15 cellular contexts compared by ENCODE assay signal in genomic region chr15:88652456-88653199, GRCh38. TPM values are rescaled to one million over a fixed set of nuclear protein-coding genes. Genes with fewer than 3 reads are reported as not detected.
DNase-seq lines count a peak whose midpoint lies in the region; ATAC-seq, FAIRE-seq and TF ChIP-seq lines count a peak whose summit lies in the region.
"Had no signal": no experiment of that assay in that cellular context is flagged by ENCODE, and none has a peak within 500 bp of the region (broad histone marks: within the 10 kb centered on the region; RNA-seq: fewer than 3 reads in every experiment).

No MANE protein-coding gene starts in this region.

- H3K4me3 ChIP-seq in endothelial cell of umbilical vein (replicated peaks in 1 of 3; ENCODE audit: insufficient read depth in 1 of 3, low read depth in 1 of 3, low read length in 3 of 3), result no peak overlapping the region
- H3K4me3 ChIP-seq: cardiac muscle cell had no signal

- CTCF ChIA-PET in endothelial cell of umbilical vein (lab: Charles Lee), result interaction anchor here (0.8 to 1.8 kb wide), 4 partner anchors 14 to 182 kb away, joined by 4 to 8 read pairs (median 6); partner anchors contain the start of gene ISG20

- no peaks in the 10 kb centered on the region for H3K27me3 ChIP-seq in endothelial cell of umbilical vein (ENCODE audit: control insufficient read depth in 2 of 2, insufficient read depth in 2 of 2, low read length in 2 of 2)
- H3K27me3 ChIP-seq: cardiac muscle cell had no signal

- no peak overlapping the region for H3K27ac ChIP-seq in endothelial cell of umbilical vein (ENCODE audit: insufficient read depth, low read depth, low read length)
- H3K27ac ChIP-seq: cardiac muscle cell had no signal

- H3K9ac ChIP-seq in endothelial cell of umbilical vein (replicated peaks; ENCODE audit: extremely low read depth, insufficient read depth, low read length), result no peak overlapping the region

- no peak overlapping the region for H3K4me2 ChIP-seq in endothelial cell of umbilical vein (ENCODE audit: insufficient read depth, low read length)

- POLR2A ChIA-PET in endothelial cell of umbilical vein (lab: Charles Lee), result no interaction called here

- dilution Hi-C loops in endothelial cell of umbilical vein (cut with MboI; ENCODE audit: extremely low pct_ligation_motif_present, low sequenced_read_pairs), result no loop called here

- FAIRE-seq in endothelial cell of umbilical vein (lab: Jason Lieb, UNC) (peak; percentile 26), H54 (lab: Jason Lieb, UNC) (no peak)
- FAIRE-seq: urothelium cell line had no signal

- no peak for ATAC-seq in stimulated activated naive CD8-positive, alpha-beta T cell treated with anti-CD3 and anti-CD28 coated beads, Interleukin-15, Interleukin-2, amounts not matched to agents 100 U/mL and 50 U/mL, for 24 hours
- ATAC-seq in HG03196 (IDR thresholded peaks at IDR 0.05; ENCODE audit: unreplicated experiment) (no peak), GM18519 (IDR thresholded peaks at IDR 0.05; ENCODE audit: low FRiP score, unreplicated experiment) (no peak)
- ATAC-seq: left ventricle myocardium superior had no signal

- intact Hi-C loops in endothelial cell of umbilical vein (cut with micrococcal nuclease), result no loop called here

- H3K4me1 ChIP-seq in endothelial cell of umbilical vein (ENCODE audit: control insufficient read depth, extremely low read depth, insufficient read depth, low read length), result peaks cover 33% of the 10 kb centered on the region

- BruUV-seq in endothelial cell of umbilical vein (replicated peaks; lab: Mats Ljungman, UMichigan), result no TSS peak

- no peak for TF ChIP-seq CTCF in endothelial cell of umbilical vein (IDR thresholded peaks at IDR 0.05; ENCODE audit: extremely low read depth in 1 of 2, insufficient read depth in 1 of 2, low read depth in 1 of 2, low read length in 2 of 2)

- H4K20me1 ChIP-seq in endothelial cell of umbilical vein (replicated peaks; ENCODE audit: control insufficient read depth, extremely low read depth, insufficient read depth, low read length), result no peaks in the 10 kb centered on the region

- peak; percentile 58 for DNase-seq in activated CD8-positive, alpha-beta memory T cell treated with anti-CD3 and anti-CD28 coated beads for 24 hours
- DNase-seq in activated CD8-positive, alpha-beta memory T cell treated with anti-CD3 and anti-CD28 coated beads, Interleukin-2, amount 50 U/mL, for 4 hours, result no peak
- DNase-seq in NCI-H510A treated with DMSO at 0.1 percent for 48 hours (lab: John Stamatoyannopoulos, UW), result peak; percentile 53
- peak; percentile 44 for DNase-seq in endothelial cell of umbilical vein (ENCODE audit: low read depth, low spot score)
- DNase-seq in stimulated activated naive CD8-positive, alpha-beta T cell treated with anti-CD3 and anti-CD28 coated beads, Interleukin-15, Interleukin-2, amounts not matched to agents 100 U/mL and 50 U/mL, for 24 hours, result peak; percentile 5
- no peak for DNase-seq in H54 (ENCODE audit: insufficient read length, low spot score)
- DNase-seq: DMS153, GOT3, left ventricle myocardium superior, NCI-H1048, NCI-H748 treated with DMSO at 0.1 percent for 48 hours had no signal

- H2AFZ ChIP-seq in endothelial cell of umbilical vein (ENCODE audit: low read depth, low read length), result peak overlapping the region; percentile 35

- H3K36me3 ChIP-seq in endothelial cell of umbilical vein (ENCODE audit: control insufficient read depth in 2 of 2, extremely low read depth in 1 of 2, insufficient read depth in 2 of 2, low read length in 2 of 2), result no peaks in the 10 kb centered on the region
- H3K36me3 ChIP-seq: cardiac muscle cell had no signal

- TF ChIP-seq POLR2A in endothelial cell of umbilical vein (IDR thresholded peaks at IDR 0.05; ENCODE audit: low read depth, low read length) (no peak), H54 (IDR thresholded peaks at IDR 0.05; ENCODE audit: low read depth, low read length) (no peak)

- no peaks in the 10 kb centered on the region for H3K9me3 ChIP-seq in endothelial cell of umbilical vein (replicated peaks; ENCODE audit: control insufficient read depth, insufficient read depth, low read length)

- H3K9me1 ChIP-seq in endothelial cell of umbilical vein (replicated peaks; ENCODE audit: control insufficient read depth, extremely low read depth, insufficient read depth, low read length), result no peaks in the 10 kb centered on the region

- H3K79me2 ChIP-seq in endothelial cell of umbilical vein (ENCODE audit: control insufficient read depth, insufficient read depth, low read length), result no peaks in the 10 kb centered on the region

TF ChIP-seq in endothelial cell of umbilical vein, 7 proteins besides CTCF, POLR2A, EP300 and RAD21:
- TF ChIP-seq POLR2AphosphoS5 (IDR thresholded peaks at IDR 0.05; ENCODE audit: insufficient read depth, low read depth, low read length) (no peak), GATA2 (IDR thresholded peaks at IDR 0.05; ENCODE audit: insufficient read depth, insufficient read length, low read depth, low read length) (no peak), MYC (IDR thresholded peaks at IDR 0.05; ENCODE audit: low read depth, low read length) (no peak), EZH2 (IDR thresholded peaks at IDR 0.05; ENCODE audit: borderline replicate concordance, low read depth, low read length, severe bottlenecking) (no peak), JUN (IDR thresholded peaks at IDR 0.05; ENCODE audit: borderline replicate concordance, insufficient read depth, insufficient read length, low read depth) (no peak), FOS (IDR thresholded peaks at IDR 0.05; ENCODE audit: borderline replicate concordance, insufficient read depth, low read length) (no peak)
- TF ChIP-seq, protein P1, sequence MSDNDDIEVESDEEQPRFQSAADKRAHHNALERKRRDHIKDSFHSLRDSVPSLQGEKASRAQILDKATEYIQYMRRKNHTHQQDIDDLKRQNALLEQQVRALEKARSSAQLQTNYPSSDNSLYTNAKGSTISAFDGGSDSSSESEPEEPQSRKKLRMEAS (IDR thresholded peaks at IDR 0.05; ENCODE audit: insufficient read depth, insufficient read length), result no peak

RNA-seq across cellular contexts. Expression of gene ISG20, which starts 13.8 kb away (rescaled TPM):
- total RNA-seq in endothelial cell of umbilical vein, result 5.4 and 6.4 TPM in 2 replicates
- polyA plus RNA-seq in endothelial cell of umbilical vein, result 7.5 and 9.0 TPM in 2 replicates
- polyA plus RNA-seq in endothelial cell of umbilical vein (2011; cell fraction: cytosol; rRNA removed), result 5.5 and 6.0 TPM in 2 replicates
- 5.0 and 5.1 TPM in 2 replicates for polyA plus RNA-seq in endothelial cell of umbilical vein (2011; cell fraction: nucleus; rRNA removed)
- polyA plus RNA-seq in endothelial cell of umbilical vein (2012), result 8.6 and 9.9 TPM in 2 replicates
- 4.7 and 6.4 TPM in 2 replicates for polyA minus RNA-seq in endothelial cell of umbilical vein
- polyA minus RNA-seq in endothelial cell of umbilical vein (2011; cell fraction: cytosol; rRNA and poly(A)+ RNA removed), result 2.7 TPM
- 11.3 and 15.8 TPM in 2 replicates for polyA minus RNA-seq in endothelial cell of umbilical vein (2011; cell fraction: nucleus; rRNA and poly(A)+ RNA removed)
- polyA plus RNA-seq: cardiac muscle cell had no signal

RNA-seq across cellular contexts. Expression of gene AEN, which starts 31.5 kb away (rescaled TPM):
- 35.6 and 38.3 TPM in 2 replicates for total RNA-seq in endothelial cell of umbilical vein
- 31.6 and 34.2 TPM in 2 replicates for polyA plus RNA-seq in endothelial cell of umbilical vein
- 30.4 and 33.1 TPM in 2 replicates for polyA plus RNA-seq in endothelial cell of umbilical vein (2011; cell fraction: cytosol; rRNA removed)
- 71.6 and 79.4 TPM in 2 replicates for polyA plus RNA-seq in endothelial cell of umbilical vein (2011; cell fraction: nucleus; rRNA removed)
- 24.7 and 28.5 TPM in 2 replicates for polyA plus RNA-seq in endothelial cell of umbilical vein (2012)
- 40.9 and 53.8 TPM in 2 replicates for polyA minus RNA-seq in endothelial cell of umbilical vein
- 33.0 TPM for polyA minus RNA-seq in endothelial cell of umbilical vein (2011; cell fraction: cytosol; rRNA and poly(A)+ RNA removed)
- polyA minus RNA-seq in endothelial cell of umbilical vein (2011; cell fraction: nucleus; rRNA and poly(A)+ RNA removed), result 51.5 and 84.7 TPM in 2 replicates

Comparison
In these comparisons a context has a peak if more than half of its experiments do, and no peak if none do; other contexts are left out.
1. DNase-seq: peak in activated CD8-positive, alpha-beta memory T cell treated with anti-CD3 and anti-CD28 coated beads for 24 hours (single experiment), NCI-H510A treated with DMSO at 0.1 percent for 48 hours (single experiment), endothelial cell of umbilical vein (single experiment) and stimulated activated naive CD8-positive, alpha-beta T cell treated with anti-CD3 and anti-CD28 coated beads, Interleukin-15, Interleukin-2, amounts not matched to agents 100 U/mL and 50 U/mL, for 24 hours (single experiment); none in activated CD8-positive, alpha-beta memory T cell treated with anti-CD3 and anti-CD28 coated beads, Interleukin-2, amount 50 U/mL, for 4 hours (single experiment) and H54 (single experiment).